Comparison of ENCODE assay signal across 8 cellular contexts in the genomic region with DNA sequence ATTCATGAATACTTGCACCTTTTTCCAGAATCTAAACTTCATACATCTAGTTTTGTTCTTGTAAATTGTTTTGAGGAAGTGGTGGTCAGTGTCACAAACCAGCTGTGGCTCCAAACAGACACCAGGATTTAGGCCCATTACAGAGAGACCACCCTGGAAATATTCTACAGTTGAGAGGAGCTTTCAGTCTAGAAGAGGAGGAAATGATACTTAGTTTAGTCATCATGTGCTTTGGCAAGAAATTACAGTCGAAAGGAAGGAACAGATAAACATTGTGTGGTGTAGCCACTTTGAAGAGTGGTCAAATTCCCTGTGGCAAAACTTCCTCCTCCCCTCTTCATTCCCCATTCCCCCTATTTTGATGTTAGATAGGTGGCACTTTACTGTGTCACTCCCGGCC. TPM values are rescaled to one million over a fixed set of nuclear protein-coding genes. Genes with fewer than 3 reads are reported as not detected.
DNase-seq lines count a peak whose midpoint lies in the region; ATAC-seq and TF ChIP-seq lines count a peak whose summit lies in the region.

No MANE protein-coding gene starts in this region.

- DNase-seq in HS-5 (ENCODE audit: low read depth) (peak; percentile 66), mammary epithelial cell (peak; percentile 83), pulmonary artery endothelial cell (ENCODE audit: low read depth, low spot score) (peak; percentile 46), erythroblast (lab: John Stamatoyannopoulos, UW) (no peak), neuronal stem cell (ENCODE audit: low spot score) (no peak), NCI-H446 (lab: John Stamatoyannopoulos, UW) (no peak), DMS53 (lab: John Stamatoyannopoulos, UW) (no peak)

- no peak overlapping the region for H2AK5ac ChIP-seq in neuronal stem cell (ENCODE audit: low read depth, low read length)

- H3K4me2 ChIP-seq in mammary epithelial cell (ENCODE audit: insufficient read depth, low read depth, low read length), result peak overlapping the region; percentile 86
- H3K4me2 ChIP-seq in neuronal stem cell (ENCODE audit: insufficient read depth, low read length, poor library complexity, severe bottlenecking), result no peak overlapping the region

- dilution Hi-C loops in mammary epithelial cell (cut with HindIII; ENCODE audit: low sequenced_read_pairs), result no loop called here

- H2AFZ ChIP-seq in mammary epithelial cell (ENCODE audit: low read depth, low read length), result peak overlapping the region; percentile 1
- H2AFZ ChIP-seq in neuronal stem cell (ENCODE audit: low read length), result no peak overlapping the region

- H3K4ac ChIP-seq in neuronal stem cell (ENCODE audit: low read length), result no peak overlapping the region

- no peak for TF ChIP-seq CTCF in mammary epithelial cell (conservative IDR thresholded peaks at IDR 0.05 in 1 of 2, IDR thresholded peaks at IDR 0.05 in 1 of 2; ENCODE audit: extremely low read depth in 1 of 2, insufficient read depth in 1 of 2, low read depth in 1 of 2, low read length in 2 of 2)

- TF ChIP-seq POLR2A in erythroblast (IDR thresholded peaks at IDR 0.05; ENCODE audit: low read length), result no peak

- H3K79me1 ChIP-seq in neuronal stem cell (ENCODE audit: low read depth, low read length), result no peaks in the 10 kb centered on the region

- peak overlapping the region; percentile 58 for H3K9ac ChIP-seq in mammary epithelial cell (ENCODE audit: insufficient read depth, low read length)
- no peak overlapping the region for H3K9ac ChIP-seq in neuronal stem cell (ENCODE audit: low read depth, low read length, poor library complexity)

- H3K9me3 ChIP-seq in mammary epithelial cell (replicated peaks; ENCODE audit: insufficient read depth, low read length), result no peaks in the 10 kb centered on the region
- no peaks in the 10 kb centered on the region for H3K9me3 ChIP-seq in neuronal stem cell (replicated peaks in 1 of 2; ENCODE audit: control insufficient read depth in 2 of 2, insufficient read depth in 1 of 2, low read depth in 1 of 2, low read length in 2 of 2)

- no peak overlapping the region for H2BK12ac ChIP-seq in neuronal stem cell (ENCODE audit: low read length)

- H3K27ac ChIP-seq in mammary epithelial cell (ENCODE audit: insufficient read depth, low read depth, low read length) (peak overlapping the region; percentile 95), neuronal stem cell (replicated peaks; ENCODE audit: low read length) (no peak overlapping the region)

- H3K36me3 ChIP-seq in mammary epithelial cell (ENCODE audit: insufficient read depth, low read length), result no peaks in the 10 kb centered on the region
- no peaks in the 10 kb centered on the region for H3K36me3 ChIP-seq in neuronal stem cell (replicated peaks in 1 of 2; ENCODE audit: control insufficient read depth in 2 of 2, insufficient read depth in 2 of 2, low read length in 2 of 2)

- in situ Hi-C loops in mammary epithelial cell (cut with MboI; ENCODE audit: low sequenced_read_pairs in 2 of 2), result no loop called here

- 0% methylated on average over 2 of the region's 2 CpGs for WGBS in mammary epithelial cell (ENCODE audit: low coverage, missing lambda C conversion rate)
- no CpG with 5 or more reads among the region's 2 CpGs for WGBS in neuronal stem cell (ENCODE audit: extremely low coverage in 2 of 2, insufficient read length in 2 of 2, insufficient replicate concordance in 1 of 2), 2 donors

- intact Hi-C loops in mammary epithelial cell (cut with micrococcal nuclease), result no loop called here

- no peak overlapping the region for H3K23ac ChIP-seq in neuronal stem cell (ENCODE audit: low read depth, low read length, poor library complexity)

- H2BK120ac ChIP-seq in neuronal stem cell (ENCODE audit: low read depth, low read length), result no peak overlapping the region

- peak overlapping the region in 1 of 3 experiments; percentile 2 for H3K4me3 ChIP-seq in mammary epithelial cell (replicated peaks in 1 of 3; ENCODE audit: insufficient read depth in 1 of 3, low read depth in 2 of 3, low read length in 3 of 3)
- no peak overlapping the region for H3K4me3 ChIP-seq in neuronal stem cell (ENCODE audit: low read length in 2 of 2)

- H4K8ac ChIP-seq in neuronal stem cell (ENCODE audit: low read depth, low read length), result no peak overlapping the region

- ATAC-seq in GM19463 (IDR thresholded peaks at IDR 0.05; ENCODE audit: unreplicated experiment), result peak; percentile 40

- H3K18ac ChIP-seq in neuronal stem cell (ENCODE audit: low read length), result no peak overlapping the region

- H2BK5ac ChIP-seq in neuronal stem cell (ENCODE audit: low read length), result no peak overlapping the region

- H3K14ac ChIP-seq in neuronal stem cell (ENCODE audit: low read length), result no peak overlapping the region

- no peak overlapping the region for H4K91ac ChIP-seq in neuronal stem cell (ENCODE audit: low read depth, low read length, poor library complexity)

- no peaks in the 10 kb centered on the region for H3K27me3 ChIP-seq in mammary epithelial cell (ENCODE audit: insufficient read depth, low read length)
- H3K27me3 ChIP-seq in neuronal stem cell (ENCODE audit: control insufficient read depth in 3 of 3, insufficient read depth in 3 of 3, low read depth in 1 of 3, low read length in 3 of 3), result no peaks in the 10 kb centered on the region

- H3K79me2 ChIP-seq in mammary epithelial cell (ENCODE audit: insufficient read depth, low read length), result peaks cover 90% of the 10 kb centered on the region

- no peak overlapping the region for H2BK15ac ChIP-seq in neuronal stem cell (ENCODE audit: low read length)

- CTCF ChIA-PET in mammary epithelial cell (lab: Charles Lee; ENCODE audit: low non-redundant PET), result no interaction called here

- BruUV-seq in mammary epithelial cell (replicated peaks; lab: Mats Ljungman, UMichigan), result no TSS peak

- H4K20me1 ChIP-seq in mammary epithelial cell (ENCODE audit: insufficient read depth, low read length), result no peaks in the 10 kb centered on the region

- H3K4me1 ChIP-seq in mammary epithelial cell (ENCODE audit: insufficient read depth, low read length) (peaks cover 69% of the 10 kb centered on the region), neuronal stem cell (ENCODE audit: control insufficient read depth in 2 of 2, insufficient read depth in 1 of 2, low read depth in 1 of 2, low read length in 2 of 2) (peaks cover 0 to 3% of the 10 kb centered on the region in 2 donors)

RNA-seq across cellular contexts. Expression of gene DCBLD1, which starts 15.7 kb away (rescaled TPM):
- total RNA-seq in mammary epithelial cell, result 10 to 100 TPM; 34.6 to 84.0 TPM
- polyA plus RNA-seq in mammary epithelial cell, result 30.9 TPM
- polyA minus RNA-seq in mammary epithelial cell, result 37.9 TPM
- total RNA-seq in pulmonary artery endothelial cell, result 43.4 and 52.8 TPM in 2 replicates
- polyA plus RNA-seq in neuronal stem cell (2013, experiment 1 of 2), result 2.3 TPM
- polyA plus RNA-seq in neuronal stem cell (2013, experiment 2 of 2), result 2.3 TPM

Comparison
In these comparisons a context has a peak if more than half of its experiments do, and no peak if none do; other contexts are left out.
1. DNase-seq: peak in HS-5 (single experiment), mammary epithelial cell (single experiment) and pulmonary artery endothelial cell (single experiment); none in erythroblast (0 of 2), neuronal stem cell (single experiment), NCI-H446 (0 of 2) and DMS53 (single experiment).